ENCODE assay signal across 1 cellular context in genomic region chr17:28268610-28269313, GRCh38.
TF ChIP-seq lines count a peak whose summit lies in the region.

No MANE protein-coding gene starts in this region.

TF ChIP-seq in A549, 52 proteins besides CTCF, POLR2A, EP300 and RAD21:
- peak; percentile 98 for TF ChIP-seq MAFK (IDR thresholded peaks at IDR 0.05; ENCODE audit: partially characterized antibody)
- TF ChIP-seq MYC (IDR thresholded peaks at IDR 0.05; ENCODE audit: borderline replicate concordance, low read length): no peak
